ENCODE assay signal across 16 cellular contexts in genomic region chr4:169059294-169060201, GRCh38. TPM values are rescaled to one million over a fixed set of nuclear protein-coding genes. Genes with fewer than 3 reads are reported as not detected.
DNase-seq lines count a peak whose midpoint lies in the region; ATAC-seq, FAIRE-seq and TF ChIP-seq lines count a peak whose summit lies in the region.
"Had no signal": no experiment of that assay in that cellular context is flagged by ENCODE, and none has a peak within 500 bp of the region (broad histone marks: within the 10 kb centered on the region; RNA-seq: fewer than 3 reads in every experiment).

No MANE protein-coding gene starts in this region.

- H3K36me3 Mint-ChIP-seq in T-helper 17 cell (ENCODE audit: low read depth): no peaks in the 10 kb centered on the region
- H3K36me3 Mint-ChIP-seq: CD4-positive, CD25-positive, alpha-beta regulatory T cell had no signal

- H3K27ac Mint-ChIP-seq in T-helper 17 cell: no peak overlapping the region
- H3K27ac Mint-ChIP-seq: activated CD4-positive, alpha-beta T cell treated with anti-CD3 and anti-CD28 coated beads for 36 hours; activated naive CD4-positive, alpha-beta T cell treated with anti-CD3 and anti-CD28 coated beads for 36 hours; CD4-positive, CD25-positive, alpha-beta regulatory T cell; endodermal cell had no signal

- ATAC-seq in PC-3 (no peak), T-helper 17 cell (no peak)
- ATAC-seq: activated CD4-positive, alpha-beta T cell treated with anti-CD3 and anti-CD28 coated beads for 36 hours; HCT116 had no signal

- no TSS peak for BruUV-seq in PC-3 (replicated peaks; lab: Mats Ljungman, UMichigan)

- H2AFZ ChIP-seq in keratinocyte (ENCODE audit: control insufficient read depth, low read length): peak overlapping the region; percentile 97
- H2AFZ ChIP-seq in PC-3 (ENCODE audit: low read length): no peak overlapping the region

- peak overlapping the region in 1 of 3 experiments; percentile 30 for H3K4me3 ChIP-seq in keratinocyte (ENCODE audit: control insufficient read depth in 2 of 3, extremely low read depth in 1 of 3, insufficient read depth in 2 of 3, low read depth in 1 of 3, low read length in 3 of 3)
- no peak overlapping the region for H3K4me3 ChIP-seq in stomach
- no peak overlapping the region for H3K4me3 ChIP-seq in PC-3 (ENCODE audit: low read length)
- H3K4me3 ChIP-seq: MG63 had no signal

- no peak for TF ChIP-seq EP300 in stomach (IDR thresholded peaks at IDR 0.05)

- H3K9ac ChIP-seq in keratinocyte (ENCODE audit: control insufficient read depth, extremely low read depth, insufficient read depth, low read length) (peak overlapping the region; percentile 16), PC-3 (ENCODE audit: low read length) (no peak overlapping the region)

- in situ Hi-C loops in G401 (cut with HindIII; ENCODE audit: low sequenced_read_pairs): no loop called here

- no peaks in the 10 kb centered on the region for H3K4me1 Mint-ChIP-seq in T-helper 17 cell
- H3K4me1 Mint-ChIP-seq: activated CD4-positive, alpha-beta T cell treated with anti-CD3 and anti-CD28 coated beads for 36 hours; CD4-positive, CD25-positive, alpha-beta regulatory T cell had no signal

- no peaks in the 10 kb centered on the region for H3K9me2 ChIP-seq in PC-3 (replicated peaks; ENCODE audit: low read length)

- no peaks in the 10 kb centered on the region for H3K27me3 ChIP-seq in keratinocyte (ENCODE audit: control insufficient read depth, extremely low read depth, insufficient read depth, low read length)
- no peaks in the 10 kb centered on the region for H3K27me3 ChIP-seq in stomach
- H3K27me3 ChIP-seq in PC-3 (ENCODE audit: low read length): no peaks in the 10 kb centered on the region
- H3K27me3 ChIP-seq: MG63 had no signal

- H3K4me1 ChIP-seq in keratinocyte (ENCODE audit: control insufficient read depth, extremely low read depth, insufficient read depth, low read length): peaks cover 33% of the 10 kb centered on the region
- peaks cover 0 to 40% (median 25%) of the 10 kb centered on the region in 4 donors for H3K4me1 ChIP-seq in stomach
- H3K4me1 ChIP-seq in PC-3 (ENCODE audit: insufficient read depth, low read length): peaks cover 11% of the 10 kb centered on the region

- no peaks in the 10 kb centered on the region for H3K36me3 ChIP-seq in keratinocyte (ENCODE audit: control insufficient read depth in 2 of 2, extremely low read depth in 1 of 2, insufficient read depth in 2 of 2, low read length in 2 of 2)
- no peaks in the 10 kb centered on the region for H3K36me3 ChIP-seq in stomach
- H3K36me3 ChIP-seq in PC-3 (ENCODE audit: low read depth, low read length): no peaks in the 10 kb centered on the region
- H3K36me3 ChIP-seq: MG63 had no signal

- WGBS in stomach, 5 donors: 66 to 73% (median 72%) methylated on average over 22 of the region's 22 CpGs

- peak; percentile 66 for FAIRE-seq in keratinocyte (lab: Jason Lieb, UNC)
- FAIRE-seq: islet of Langerhans had no signal

- TF ChIP-seq POLR2A in stomach (IDR thresholded peaks at IDR 0.05): no peak

- CTCF ChIA-PET in PC-3 (lab: Charles Lee): no interaction called here

- H3K4me3 Mint-ChIP-seq in T-helper 17 cell: no peak overlapping the region
- H3K4me3 Mint-ChIP-seq: activated CD4-positive, alpha-beta T cell treated with anti-CD3 and anti-CD28 coated beads for 36 hours; activated naive CD4-positive, alpha-beta T cell treated with anti-CD3 and anti-CD28 coated beads for 36 hours; CD4-positive, CD25-positive, alpha-beta regulatory T cell; endodermal cell had no signal

- H3K79me2 ChIP-seq in keratinocyte (ENCODE audit: control insufficient read depth, insufficient read depth, low read length) (no peaks in the 10 kb centered on the region), PC-3 (ENCODE audit: low read length) (no peaks in the 10 kb centered on the region)

- H3K27me3 Mint-ChIP-seq in T-helper 17 cell: peaks cover 38% of the 10 kb centered on the region
- H3K27me3 Mint-ChIP-seq: activated CD4-positive, alpha-beta T cell treated with anti-CD3 and anti-CD28 coated beads for 36 hours had no signal

- H3K9me3 ChIP-seq in keratinocyte (ENCODE audit: control insufficient read depth, low read depth, low read length): no peaks in the 10 kb centered on the region
- no peaks in the 10 kb centered on the region for H3K9me3 ChIP-seq in stomach
- H3K9me3 ChIP-seq in PC-3 (ENCODE audit: low read length): no peaks in the 10 kb centered on the region
- no peaks in the 10 kb centered on the region for H3K9me3 ChIP-seq in T-helper 17 cell (ENCODE audit: control insufficient read depth, low read length, poor library complexity, severe bottlenecking)
- H3K9me3 ChIP-seq: MG63 had no signal

- TF ChIP-seq CTCF in keratinocyte (optimal IDR thresholded peaks at IDR 0.05 in 1 of 3, IDR thresholded peaks at IDR 0.05 in 1 of 3, conservative IDR thresholded peaks at IDR 0.05 in 1 of 3; ENCODE audit: extremely low read depth in 1 of 3, insufficient read depth in 2 of 3, low read length in 3 of 3) (no peak), stomach (IDR thresholded peaks at IDR 0.05) (no peak), PC-3 (conservative IDR thresholded peaks at IDR 0.05; ENCODE audit: low read depth, low read length) (no peak)

- H3K9me1 ChIP-seq in keratinocyte (ENCODE audit: control insufficient read depth, extremely low read depth, insufficient read depth, low read length): no peaks in the 10 kb centered on the region

- DNase-seq in G401 (ENCODE audit: low spot score) (peak; percentile 7), dermis blood vessel endothelial cell (peak; percentile 83), keratinocyte (ENCODE audit: low read depth, low spot score) (no peak), stomach (no peak), NCI-H2081 treated with DMSO at 0.1 percent for 48 hours (lab: John Stamatoyannopoulos, UW) (no peak), PC-3 (no peak), NCI-H2107 treated with DMSO at 0.1 percent for 48 hours (lab: John Stamatoyannopoulos, UW; ENCODE audit: unreplicated experiment) (no peak), T-helper 17 cell (no peak)
- DNase-seq: activated CD4-positive, alpha-beta T cell treated with anti-CD3 and anti-CD28 coated beads for 36 hours; activated naive CD4-positive, alpha-beta T cell treated with anti-CD3 and anti-CD28 coated beads for 36 hours; CD4-positive, CD25-positive, alpha-beta regulatory T cell; endodermal cell; MG63; SHP77 had no signal

- POLR2A ChIA-PET in PC-3 (lab: Charles Lee; ENCODE audit: unreplicated experiment): no interaction called here

- dilution Hi-C loops in keratinocyte (cut with MboI; ENCODE audit: extremely low pct_ligation_motif_present, low sequenced_read_pairs): no loop called here

- H3K27ac ChIP-seq in keratinocyte (ENCODE audit: control insufficient read depth, insufficient read depth, low read length) (peak overlapping the region; percentile 22), stomach (peak overlapping the region in 4 of 5 donors; percentile 41 to 74 (median 59)), PC-3 (ENCODE audit: low read length) (no peak overlapping the region)

- intact Hi-C loops in stomach (cut with DNase I; ENCODE audit: low total_unique reads): no loop called here
- intact Hi-C loops in PC-3 (cut with micrococcal nuclease): no loop called here

- H4K20me1 ChIP-seq in keratinocyte (ENCODE audit: control insufficient read depth, extremely low read depth, insufficient read depth, low read length) (no peaks in the 10 kb centered on the region), PC-3 (ENCODE audit: low read length) (no peaks in the 10 kb centered on the region)

- H3F3A ChIP-seq in PC-3 (ENCODE audit: low read length, unreplicated experiment): no peaks in the 10 kb centered on the region

- peak overlapping the region; percentile 73 for H3K4me2 ChIP-seq in keratinocyte (ENCODE audit: control insufficient read depth, extremely low read depth, insufficient read depth, low read depth, low read length)
- no peak overlapping the region for H3K4me2 ChIP-seq in PC-3 (ENCODE audit: low read length)

RNA-seq across cellular contexts. Expression of gene CBR4, which starts 49.5 kb away (rescaled TPM):
- 2.7 and 5.8 TPM in 2 replicates for total RNA-seq in G401 (2014; rRNA removed; shearing (Covaris generic))
- total RNA-seq in dermis blood vessel endothelial cell (14.7 and 20.1 TPM in 2 replicates), stomach (10 to 100 TPM in 4 of 5 donors, not detected in 1; 13.4 to 48.7 (median 16.4) TPM), PC-3 (2014; rRNA removed) (7.4 and 12.6 TPM in 2 replicates), T-helper 17 cell (10 to 100 TPM; 10.4 to 13.9 TPM)
- polyA plus RNA-seq in keratinocyte (5.3 to 9.1 TPM (median 6.3 TPM) in 3 replicates), stomach (1 to 10 TPM; 4.1 to 6.8 (median 6.7) TPM)
- polyA plus RNA-seq in keratinocyte (2011; ENCODE audit: low read depth): 7.5 TPM
- polyA plus RNA-seq in keratinocyte (2011; cell fraction: cytosol; rRNA removed): 3.5 and 5.4 TPM in 2 replicates
- 10.9 and 12.9 TPM in 2 replicates for polyA plus RNA-seq in keratinocyte (2011; cell fraction: nucleus; rRNA removed)
- 7.5 and 9.4 TPM in 2 replicates for polyA plus RNA-seq in keratinocyte (2012; ENCODE audit: low replicate concordance)
- polyA minus RNA-seq in keratinocyte: 3.3 to 10.6 TPM (median 4.0 TPM) in 3 replicates
- 5.2 TPM for polyA minus RNA-seq in keratinocyte (2011; cell fraction: cytosol; rRNA and poly(A)+ RNA removed)
- 8.5 and 14.3 TPM in 2 replicates for polyA minus RNA-seq in keratinocyte (2011; cell fraction: nucleus; rRNA and poly(A)+ RNA removed)

Comparison
In these comparisons a context has a peak if more than half of its experiments do, and no peak if none do; other contexts are left out.
1. DNase-seq: peak in G401 (single experiment) and dermis blood vessel endothelial cell (single experiment); none in keratinocyte (single experiment), stomach (single experiment), NCI-H2081 treated with DMSO at 0.1 percent for 48 hours (single experiment), PC-3 (single experiment), NCI-H2107 treated with DMSO at 0.1 percent for 48 hours (single experiment) and T-helper 17 cell (0 of 3).